Comparison of ENCODE assay signal across 13 cellular contexts in genomic region chr11:119062779-119063178, GRCh38. TPM values are rescaled to one million over a fixed set of nuclear protein-coding genes. Genes with fewer than 3 reads are reported as not detected.
DNase-seq lines count a peak whose midpoint lies in the region; TF ChIP-seq lines count a peak whose summit lies in the region.
"Had no signal": no experiment of that assay in that cellular context is flagged by ENCODE, and none has a peak within 500 bp of the region (broad histone marks: within the 10 kb centered on the region; RNA-seq: fewer than 3 reads in every experiment).

No MANE protein-coding gene starts in this region.

- peaks cover 43% of the 10 kb centered on the region for H3K4me1 Mint-ChIP-seq in HFFc6 (ENCODE audit: low read depth)

- no peak overlapping the region for H3K4me3 ChIP-seq in astrocyte of the spinal cord (ENCODE audit: low read depth, low read length)
- no peak overlapping the region for H3K4me3 ChIP-seq in fibroblast of villous mesenchyme (ENCODE audit: low read depth, low read length)
- H3K4me3 ChIP-seq: spleen had no signal

- intact Hi-C loops in posterior vena cava (cut with DNase I): loop anchor here in 1 of 2 donors (5.0 kb wide), 1 partner anchor 40 kb away; no protein-coding TSS in a partner anchor

- no peak overlapping the region for H3K4me3 Mint-ChIP-seq in HFFc6

- H3K9me3 Mint-ChIP-seq in HFFc6: no peaks in the 10 kb centered on the region

- no peak for TF ChIP-seq CTCF in HFFc6 (IDR thresholded peaks at IDR 0.05)
- TF ChIP-seq CTCF in astrocyte of the spinal cord (IDR thresholded peaks at IDR 0.05; ENCODE audit: low read depth, low read length): no peak
- TF ChIP-seq CTCF in fibroblast of villous mesenchyme (IDR thresholded peaks at IDR 0.05; ENCODE audit: insufficient read depth, low read depth, low read length): no peak

- peak overlapping the region; percentile 83 for H3K27ac Mint-ChIP-seq in HFFc6

- DNase-seq in AG08396 (ENCODE audit: low spot score) (peak; percentile 59), HFFc6 (peak; percentile 58), astrocyte of the spinal cord (ENCODE audit: low read depth, low spot score) (peak; percentile 23), fibroblast of villous mesenchyme (ENCODE audit: low read depth) (peak; percentile 77), hypothalamus (lab: John Stamatoyannopoulos, UW) (no peak), NCI-H526 treated with DMSO at 0.1 percent for 48 hours (lab: John Stamatoyannopoulos, UW) (no peak), T-helper 9 cell (no peak), posterior vena cava (ENCODE audit: low spot score) (no peak)
- DNase-seq: GOT3, islet precursor cell, NCI-H2081, NCI-H82, spleen had no signal

- peaks cover 1% of the 10 kb centered on the region; the same call in 1 of the 2 replicates for H3K36me3 Mint-ChIP-seq in HFFc6 (ENCODE audit: low read depth)

- no peaks in the 10 kb centered on the region for H3K27me3 Mint-ChIP-seq in HFFc6 (ENCODE audit: insufficient read depth)

- in situ Hi-C loops in astrocyte of the spinal cord (cut with HindIII; ENCODE audit: low sequenced_read_pairs): no loop called here

RNA-seq across cellular contexts. Expression of gene VPS11, which starts 4.8 kb away (rescaled TPM):
- total RNA-seq in HFFc6 (2021; fragmentation: NEBNext Ultra II Directional; extraction: Animal tissue kit (Norgen Biotek cat#: 25700)): 10 to 100 TPM; 27.4 to 31.4 (median 27.8) TPM
- total RNA-seq in fibroblast of villous mesenchyme (24.2 and 24.6 TPM in 2 replicates), posterior vena cava (10 to 100 TPM; 24.8 to 26.6 TPM)

RNA-seq across cellular contexts. Expression of gene HYOU1, which starts 5.8 kb away (rescaled TPM):
- 100 to 1,000 TPM; 141 to 180 (median 163) TPM for total RNA-seq in HFFc6 (2021; fragmentation: NEBNext Ultra II Directional; extraction: Animal tissue kit (Norgen Biotek cat#: 25700))
- total RNA-seq in fibroblast of villous mesenchyme: 155 and 174 TPM in 2 replicates
- total RNA-seq in posterior vena cava: 100 to 1,000 TPM; 110 to 128 TPM

RNA-seq across cellular contexts. Expression of gene HMBS, which starts 21.9 kb away (rescaled TPM):
- 10 to 100 TPM; 31.1 to 45.6 (median 41.9) TPM for total RNA-seq in HFFc6 (2021; fragmentation: NEBNext Ultra II Directional; extraction: Animal tissue kit (Norgen Biotek cat#: 25700))
- 11.2 and 13.2 TPM in 2 replicates for total RNA-seq in fibroblast of villous mesenchyme
- total RNA-seq in posterior vena cava: 10 to 100 TPM; 16.8 to 21.1 TPM

RNA-seq across cellular contexts. Expression of gene SLC37A4, which starts 32.1 kb away (rescaled TPM):
- 10 to 100 TPM in 3 of 6 experiments, 1 to 10 TPM in 3; 7.1 to 12.0 (median 10.3) TPM for total RNA-seq in HFFc6 (2021; fragmentation: NEBNext Ultra II Directional; extraction: Animal tissue kit (Norgen Biotek cat#: 25700))
- total RNA-seq in fibroblast of villous mesenchyme: 9.5 and 13.2 TPM in 2 replicates
- 1 to 10 TPM; 6.0 to 7.8 TPM for total RNA-seq in posterior vena cava

RNA-seq across cellular contexts. Expression of gene DPAGT1, which starts 38.9 kb away (rescaled TPM):
- total RNA-seq in HFFc6 (2021; fragmentation: NEBNext Ultra II Directional; extraction: Animal tissue kit (Norgen Biotek cat#: 25700)): 10 to 100 TPM; 40.5 to 52.5 (median 49.1) TPM
- total RNA-seq in fibroblast of villous mesenchyme (21.3 and 29.4 TPM in 2 replicates), posterior vena cava (10 to 100 TPM; 23.8 to 24.2 TPM)

Comparison
In these comparisons a context has a peak if more than half of its experiments do, and no peak if none do; other contexts are left out.
1. DNase-seq: peak in AG08396 (single experiment), HFFc6 (single experiment), astrocyte of the spinal cord (single experiment) and fibroblast of villous mesenchyme (single experiment); none in hypothalamus (0 of 51), NCI-H526 treated with DMSO at 0.1 percent for 48 hours (single experiment), T-helper 9 cell (single experiment) and posterior vena cava (single experiment).